1 cellular context compared by ENCODE assay signal in genomic region chr3:13114811-13115615, GRCh38.
TF ChIP-seq lines count a peak whose summit lies in the region.

No MANE protein-coding gene starts in this region.

TF ChIP-seq in HepG2, 621 proteins besides CTCF, POLR2A, EP300 and RAD21:
- TF ChIP-seq TEAD3 (CRISPR knock-in tag; optimal IDR thresholded peaks at IDR 0.05; ENCODE audit: borderline replicate concordance) (peak; percentile 51), U2AF1 (optimal IDR thresholded peaks at IDR 0.05; ENCODE audit: low read depth, low read length) (no peak), REXO4 (CRISPR knock-in tag; IDR thresholded peaks at IDR 0.05; ENCODE audit: borderline replicate concordance) (no peak), ZNF549 (CRISPR knock-in tag; IDR thresholded peaks at IDR 0.05) (no peak), ZBTB33 (CRISPR knock-in tag; IDR thresholded peaks at IDR 0.05) (peak; percentile 94), ZNF337 (CRISPR knock-in tag; IDR thresholded peaks at IDR 0.05; ENCODE audit: borderline replicate concordance, low read depth) (no peak), ZNF687 (CRISPR knock-in tag; IDR thresholded peaks at IDR 0.05) (peak; percentile 10; the same call in 1 of the 2 replicates), ZNF121 (CRISPR knock-in tag; IDR thresholded peaks at IDR 0.05) (0 out of 2 replicates have a peak, but pooled peaks have one; percentile 27), ZNF773 (CRISPR knock-in tag; IDR thresholded peaks at IDR 0.05; ENCODE audit: borderline replicate concordance) (no peak)
- TF ChIP-seq, protein P1, sequence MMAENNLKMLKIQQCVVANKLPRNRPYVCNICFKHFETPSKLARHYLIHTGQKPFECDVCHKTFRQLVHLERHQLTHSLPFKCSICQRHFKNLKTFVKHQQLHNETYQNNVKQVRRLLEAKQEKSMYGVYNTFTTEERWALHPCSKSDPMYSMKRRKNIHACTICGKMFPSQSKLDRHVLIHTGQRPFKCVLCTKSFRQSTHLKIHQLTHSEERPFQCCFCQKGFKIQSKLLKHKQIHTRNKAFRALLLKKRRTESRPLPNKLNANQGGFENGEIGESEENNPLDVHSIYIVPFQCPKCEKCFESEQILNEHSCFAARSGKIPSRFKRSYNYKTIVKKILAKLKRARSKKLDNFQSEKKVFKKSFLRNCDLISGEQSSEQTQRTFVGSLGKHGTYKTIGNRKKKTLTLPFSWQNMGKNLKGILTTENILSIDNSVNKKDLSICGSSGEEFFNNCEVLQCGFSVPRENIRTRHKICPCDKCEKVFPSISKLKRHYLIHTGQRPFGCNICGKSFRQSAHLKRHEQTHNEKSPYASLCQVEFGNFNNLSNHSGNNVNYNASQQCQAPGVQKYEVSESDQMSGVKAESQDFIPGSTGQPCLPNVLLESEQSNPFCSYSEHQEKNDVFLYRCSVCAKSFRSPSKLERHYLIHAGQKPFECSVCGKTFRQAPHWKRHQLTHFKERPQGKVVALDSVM (CRISPR knock-in tag; IDR thresholded peaks at IDR 0.05): 0 out of 2 replicates have a peak, but pooled peaks have one; percentile 7
- TF ChIP-seq, protein P2, sequence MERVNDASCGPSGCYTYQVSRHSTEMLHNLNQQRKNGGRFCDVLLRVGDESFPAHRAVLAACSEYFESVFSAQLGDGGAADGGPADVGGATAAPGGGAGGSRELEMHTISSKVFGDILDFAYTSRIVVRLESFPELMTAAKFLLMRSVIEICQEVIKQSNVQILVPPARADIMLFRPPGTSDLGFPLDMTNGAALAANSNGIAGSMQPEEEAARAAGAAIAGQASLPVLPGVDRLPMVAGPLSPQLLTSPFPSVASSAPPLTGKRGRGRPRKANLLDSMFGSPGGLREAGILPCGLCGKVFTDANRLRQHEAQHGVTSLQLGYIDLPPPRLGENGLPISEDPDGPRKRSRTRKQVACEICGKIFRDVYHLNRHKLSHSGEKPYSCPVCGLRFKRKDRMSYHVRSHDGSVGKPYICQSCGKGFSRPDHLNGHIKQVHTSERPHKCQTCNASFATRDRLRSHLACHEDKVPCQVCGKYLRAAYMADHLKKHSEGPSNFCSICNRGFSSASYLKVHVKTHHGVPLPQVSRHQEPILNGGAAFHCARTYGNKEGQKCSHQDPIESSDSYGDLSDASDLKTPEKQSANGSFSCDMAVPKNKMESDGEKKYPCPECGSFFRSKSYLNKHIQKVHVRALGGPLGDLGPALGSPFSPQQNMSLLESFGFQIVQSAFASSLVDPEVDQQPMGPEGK (CRISPR knock-in tag; IDR thresholded peaks at IDR 0.05): peak; percentile 53
